8 cellular contexts compared by ENCODE assay signal in the genomic region with DNA sequence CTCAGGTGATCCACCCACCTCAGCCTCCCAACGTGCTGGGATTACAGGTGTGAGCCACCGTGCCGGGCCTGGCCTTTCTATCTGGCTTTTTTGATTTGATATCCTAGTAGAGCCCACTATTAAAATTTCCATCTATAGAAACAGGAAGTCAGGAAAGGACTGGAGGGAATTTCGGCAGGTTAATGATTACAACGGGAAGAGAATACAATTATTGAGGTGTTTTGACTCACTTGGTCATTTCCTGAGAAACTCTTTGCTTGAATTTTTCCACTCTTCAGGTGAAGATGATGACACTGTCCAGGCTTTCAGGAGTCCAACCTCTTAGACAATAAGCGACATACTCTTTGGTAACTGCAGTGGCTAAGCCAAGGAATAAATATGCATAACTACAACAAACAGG. TPM values are rescaled to one million over a fixed set of nuclear protein-coding genes. Genes with fewer than 3 reads are reported as not detected.
DNase-seq lines count a peak whose midpoint lies in the region; ATAC-seq and TF ChIP-seq lines count a peak whose summit lies in the region.

No MANE protein-coding gene starts in this region.

- CTCF ChIA-PET in activated CD4-positive, alpha-beta memory T cell treated with anti-CD3 and anti-CD28 coated beads for 36 hours (lab: Charles Lee), result no interaction called here

- WGBS in gastroesophageal sphincter (ENCODE audit: low coverage in 1 of 2), 2 donors, result 30 to 43% methylated on average over 1 to 2 of the region's 6 CpGs

- H3K27me3 Mint-ChIP-seq in HFFc6 (ENCODE audit: insufficient read depth), result peaks cover 11% of the 10 kb centered on the region
- no peaks in the 10 kb centered on the region for H3K27me3 Mint-ChIP-seq in activated CD4-positive, alpha-beta memory T cell treated with anti-CD3 and anti-CD28 coated beads for 36 hours
- H3K27me3 Mint-ChIP-seq in CD14-positive monocyte (ENCODE audit: low read depth in 3 of 3), result peaks cover 0 to 5% (median 0%) of the 10 kb centered on the region in 3 donors

- H3K36me3 ChIP-seq in gastroesophageal sphincter, result no peaks in the 10 kb centered on the region
- H3K36me3 ChIP-seq in skeletal muscle tissue (ENCODE audit: control insufficient read depth in 3 of 3, insufficient read depth in 3 of 3, low read length in 3 of 3), result no peaks in the 10 kb centered on the region

- no peaks in the 10 kb centered on the region for H3K9me3 ChIP-seq in gastroesophageal sphincter
- H3K9me3 ChIP-seq in skeletal muscle tissue (ENCODE audit: control insufficient read depth in 3 of 3, low read length in 3 of 3), result no peaks in the 10 kb centered on the region

- no peak for TF ChIP-seq EP300 in gastroesophageal sphincter (IDR thresholded peaks at IDR 0.05)

- H3K4me1 ChIP-seq in gastroesophageal sphincter (peaks cover 6 to 38% (median 8%) of the 10 kb centered on the region in 3 donors), skeletal muscle tissue (ENCODE audit: control insufficient read depth in 3 of 3, insufficient read depth in 3 of 3, low read length in 3 of 3) (peaks cover 10 to 25% (median 19%) of the 10 kb centered on the region in 3 donors)

- POLR2A ChIA-PET in activated CD4-positive, alpha-beta memory T cell treated with anti-CD3 and anti-CD28 coated beads for 36 hours (lab: Charles Lee), result interaction anchor here (1.0 to 2.1 kb wide), 2 partner anchors 88 to 257 kb away, joined by 3 to 4 read pairs; no protein-coding TSS in a partner anchor

- H3K9me3 Mint-ChIP-seq in HFFc6 (no peaks in the 10 kb centered on the region), CD14-positive monocyte (peaks cover 0 to 7% (median 4%) of the 10 kb centered on the region in 7 donors)
- H3K9me3 Mint-ChIP-seq in activated CD4-positive, alpha-beta memory T cell treated with anti-CD3 and anti-CD28 coated beads for 36 hours, result no peaks in the 10 kb centered on the region

- ATAC-seq in gastroesophageal sphincter (no peak), GM21529 (IDR thresholded peaks at IDR 0.05; ENCODE audit: unreplicated experiment) (no peak)

- no peaks in the 10 kb centered on the region for H3K27me3 ChIP-seq in gastroesophageal sphincter
- no peaks in the 10 kb centered on the region for H3K27me3 ChIP-seq in skeletal muscle tissue (ENCODE audit: control insufficient read depth in 3 of 3, insufficient read depth in 3 of 3, low read length in 3 of 3)

- intact Hi-C loops in activated CD4-positive, alpha-beta memory T cell treated with anti-CD3 and anti-CD28 coated beads for 36 hours (cut with micrococcal nuclease), result loop anchor here (2.0 to 5.0 kb wide), 4 partner anchors 40 to 414 kb away; no protein-coding TSS in a partner anchor
- intact Hi-C loops in CD14-positive monocyte (cut with micrococcal nuclease), result loop anchor here (5.0 kb wide), 2 partner anchors 89 to 219 kb away; no protein-coding TSS in a partner anchor

- DNase-seq in HFFc6, result no peak
- DNase-seq in activated CD4-positive, alpha-beta memory T cell treated with anti-CD3 and anti-CD28 coated beads for 36 hours, result no peak
- no peak for DNase-seq in CD14-positive monocyte (ENCODE audit: low spot score)
- no peak for DNase-seq in activated CD4-positive, alpha-beta T cell treated with anti-CD3 and anti-CD28 coated beads, Interleukin-2, amount 50 U/mL, for 4 hours
- no peak for DNase-seq in NCI-H510A treated with DMSO at 0.1 percent for 48 hours (lab: John Stamatoyannopoulos, UW)

- peak overlapping the region; percentile 94 for H3K4me3 Mint-ChIP-seq in HFFc6
- H3K4me3 Mint-ChIP-seq in activated CD4-positive, alpha-beta memory T cell treated with anti-CD3 and anti-CD28 coated beads for 36 hours, result peak overlapping the region; percentile 90
- peak overlapping the region in 1 of 2 donors; percentile 100 for H3K4me3 Mint-ChIP-seq in CD14-positive monocyte

- peak overlapping the region in 2 of 3 donors; percentile 99 to 100 for H3K9ac ChIP-seq in skeletal muscle tissue (ENCODE audit: low read depth in 1 of 3, low read length in 3 of 3)

- TF ChIP-seq CTCF in HFFc6 (IDR thresholded peaks at IDR 0.05), result no peak
- TF ChIP-seq CTCF in gastroesophageal sphincter (IDR thresholded peaks at IDR 0.05), result no peak
- TF ChIP-seq CTCF in CD14-positive monocyte (IDR thresholded peaks at IDR 0.05), result no peak

- no peak for TF ChIP-seq POLR2A in gastroesophageal sphincter (IDR thresholded peaks at IDR 0.05)

- H3K4me1 Mint-ChIP-seq in HFFc6 (ENCODE audit: low read depth), result peaks cover 59% of the 10 kb centered on the region
- H3K4me1 Mint-ChIP-seq in activated CD4-positive, alpha-beta memory T cell treated with anti-CD3 and anti-CD28 coated beads for 36 hours (ENCODE audit: low read depth), result peaks cover 57% of the 10 kb centered on the region
- H3K4me1 Mint-ChIP-seq in CD14-positive monocyte, result peaks cover 47% of the 10 kb centered on the region

- H3K27ac Mint-ChIP-seq in HFFc6 (peak overlapping the region; percentile 96), CD14-positive monocyte (peak overlapping the region in 1 of 7 donors; percentile 96)
- peak overlapping the region; percentile 95 for H3K27ac Mint-ChIP-seq in activated CD4-positive, alpha-beta memory T cell treated with anti-CD3 and anti-CD28 coated beads for 36 hours

- H3K36me3 Mint-ChIP-seq in HFFc6 (ENCODE audit: low read depth), result peaks cover 20% of the 10 kb centered on the region
- H3K36me3 Mint-ChIP-seq in activated CD4-positive, alpha-beta memory T cell treated with anti-CD3 and anti-CD28 coated beads for 36 hours, result peaks cover 3% of the 10 kb centered on the region
- H3K36me3 Mint-ChIP-seq in CD14-positive monocyte, result peaks cover 0 to 7% of the 10 kb centered on the region in 2 donors

- H3K27ac ChIP-seq in gastroesophageal sphincter, result peak overlapping the region; percentile 91 to 99 (median 94)
- peak overlapping the region; percentile 99 for H3K27ac ChIP-seq in skeletal muscle tissue (ENCODE audit: low read depth, low read length)

- H3K4me3 ChIP-seq in gastroesophageal sphincter, result peak overlapping the region in 1 of 2 donors; percentile 65
- H3K4me3 ChIP-seq in skeletal muscle tissue (ENCODE audit: low read length in 3 of 3), result peak overlapping the region in 2 of 3 donors; percentile 85 to 94

RNA-seq across cellular contexts. Expression of a gene that starts 1.1 kb away (rescaled TPM):
- total RNA-seq in HFFc6 (2021; fragmentation: NEBNext Ultra II Directional; extraction: Animal tissue kit (Norgen Biotek cat#: 25700)), result 10 to 100 TPM; 31.9 to 44.7 (median 38.6) TPM
- total RNA-seq in activated CD4-positive, alpha-beta memory T cell treated with anti-CD3 and anti-CD28 coated beads for 36 hours, result 10 to 100 TPM; 33.0 to 33.8 TPM
- total RNA-seq in gastroesophageal sphincter (10 to 100 TPM; 40.4 to 82.8 (median 58.6) TPM), skeletal muscle tissue (32.9 TPM)
- 10 to 100 TPM; 17.2 to 18.5 TPM for polyA plus RNA-seq in CD14-positive monocyte
